In the genomic region with DNA sequence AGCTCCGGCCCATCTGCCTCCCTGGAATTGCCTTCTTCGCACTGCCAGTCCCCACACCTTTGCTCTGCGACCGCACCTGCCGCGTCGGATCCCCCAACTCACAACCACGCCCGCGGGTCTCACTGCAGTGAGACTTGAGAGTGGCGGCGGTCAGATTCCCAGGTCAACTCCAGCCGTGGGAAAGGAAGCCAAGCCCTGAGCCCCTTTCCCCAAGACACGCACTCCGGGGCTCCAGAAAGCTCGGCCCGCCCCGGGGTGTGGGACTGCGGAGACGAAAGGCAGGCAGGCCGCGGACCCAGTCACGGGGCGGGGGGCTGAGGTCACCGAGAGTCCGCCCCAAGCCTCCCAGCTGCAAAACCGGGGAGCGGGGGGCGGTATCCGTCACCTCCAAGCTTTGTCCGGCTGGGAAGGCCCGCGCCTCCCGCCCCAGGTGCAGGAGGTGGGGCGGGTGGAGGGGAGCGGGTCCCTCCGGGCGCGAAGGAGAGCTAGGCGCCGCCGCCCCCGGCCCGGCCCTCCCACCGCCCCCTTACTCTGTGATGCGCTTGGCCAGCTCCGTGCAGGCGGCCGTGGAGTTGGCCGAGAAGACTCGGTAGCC, we compare ENCODE assay signal across 1 cellular context.
TF ChIP-seq lines count a peak whose summit lies in the region.

No MANE protein-coding gene starts in this region.

TF ChIP-seq in HepG2, 621 proteins besides CTCF, POLR2A, EP300 and RAD21 (continues in another document):
- TF ChIP-seq, protein P1, sequence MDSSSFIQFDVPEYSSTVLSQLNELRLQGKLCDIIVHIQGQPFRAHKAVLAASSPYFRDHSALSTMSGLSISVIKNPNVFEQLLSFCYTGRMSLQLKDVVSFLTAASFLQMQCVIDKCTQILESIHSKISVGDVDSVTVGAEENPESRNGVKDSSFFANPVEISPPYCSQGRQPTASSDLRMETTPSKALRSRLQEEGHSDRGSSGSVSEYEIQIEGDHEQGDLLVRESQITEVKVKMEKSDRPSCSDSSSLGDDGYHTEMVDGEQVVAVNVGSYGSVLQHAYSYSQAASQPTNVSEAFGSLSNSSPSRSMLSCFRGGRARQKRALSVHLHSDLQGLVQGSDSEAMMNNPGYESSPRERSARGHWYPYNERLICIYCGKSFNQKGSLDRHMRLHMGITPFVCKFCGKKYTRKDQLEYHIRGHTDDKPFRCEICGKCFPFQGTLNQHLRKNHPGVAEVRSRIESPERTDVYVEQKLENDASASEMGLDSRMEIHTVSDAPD (CRISPR knock-in tag; IDR thresholded peaks at IDR 0.05): no peak
- TF ChIP-seq ZNF235 (CRISPR knock-in tag; IDR thresholded peaks at IDR 0.05; ENCODE audit: borderline replicate concordance): no peak
- no peak; the same call in 1 of the 2 replicates for TF ChIP-seq YEATS2 (CRISPR knock-in tag; IDR thresholded peaks at IDR 0.05; ENCODE audit: borderline replicate concordance)
- TF ChIP-seq ZNF484 (CRISPR knock-in tag; IDR thresholded peaks at IDR 0.05; ENCODE audit: borderline replicate concordance, low read depth): peak; percentile 30; the same call in 1 of the 2 replicates
- peak; percentile 2; the same call in 1 of the 2 replicates for TF ChIP-seq ZNF430 (CRISPR knock-in tag; IDR thresholded peaks at IDR 0.05)
- peak; percentile 32 for TF ChIP-seq RBM39 (IDR thresholded peaks at IDR 0.05; ENCODE audit: low read depth, low read length, poor library complexity, severe bottlenecking)
- TF ChIP-seq ZNF367 (CRISPR knock-in tag; IDR thresholded peaks at IDR 0.05; ENCODE audit: borderline replicate concordance): no peak
- TF ChIP-seq, protein P2, sequence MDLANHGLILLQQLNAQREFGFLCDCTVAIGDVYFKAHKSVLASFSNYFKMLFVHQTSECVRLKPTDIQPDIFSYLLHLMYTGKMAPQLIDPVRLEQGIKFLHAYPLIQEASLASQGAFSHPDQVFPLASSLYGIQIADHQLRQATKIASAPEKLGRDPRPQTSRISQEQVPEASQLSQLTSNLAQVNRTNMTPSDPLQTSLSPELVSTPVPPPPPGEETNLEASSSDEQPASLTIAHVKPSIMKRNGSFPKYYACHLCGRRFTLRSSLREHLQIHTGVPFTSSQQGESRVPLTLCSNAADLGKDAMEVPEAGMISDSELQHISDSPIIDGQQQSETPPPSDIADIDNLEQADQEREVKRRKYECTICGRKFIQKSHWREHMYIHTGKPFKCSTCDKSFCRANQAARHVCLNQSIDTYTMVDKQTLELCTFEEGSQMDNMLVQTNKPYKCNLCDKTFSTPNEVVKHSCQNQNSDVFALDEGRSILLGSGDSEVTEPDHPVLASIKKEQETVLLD (CRISPR knock-in tag; IDR thresholded peaks at IDR 0.05; ENCODE audit: low read depth): peak; percentile 9; the same call in 1 of the 2 replicates
- TF ChIP-seq ZNF629 (CRISPR knock-in tag; conservative IDR thresholded peaks at IDR 0.05): no peak
- peak; percentile 85; the same call in 1 of the 2 replicates for TF ChIP-seq ZNF234 (CRISPR knock-in tag; conservative IDR thresholded peaks at IDR 0.05)
- TF ChIP-seq ZNF10 (CRISPR knock-in tag; IDR thresholded peaks at IDR 0.05; ENCODE audit: borderline replicate concordance, low read depth): no peak
- no peak; the same call in 1 of the 2 replicates for TF ChIP-seq TEAD2 (CRISPR knock-in tag; IDR thresholded peaks at IDR 0.05)
- 0 out of 2 replicates have a peak, but pooled peaks have one; percentile 65 for TF ChIP-seq CENPT (CRISPR knock-in tag; IDR thresholded peaks at IDR 0.05; ENCODE audit: low read depth)
- no peak for TF ChIP-seq MTF1 (CRISPR knock-in tag; IDR thresholded peaks at IDR 0.05)
- TF ChIP-seq AGO2 (optimal IDR thresholded peaks at IDR 0.05; ENCODE audit: low read depth, low read length): no peak
- TF ChIP-seq SPEN (CRISPR knock-in tag; IDR thresholded peaks at IDR 0.05; ENCODE audit: low read depth): no peak
- TF ChIP-seq, protein P3, sequence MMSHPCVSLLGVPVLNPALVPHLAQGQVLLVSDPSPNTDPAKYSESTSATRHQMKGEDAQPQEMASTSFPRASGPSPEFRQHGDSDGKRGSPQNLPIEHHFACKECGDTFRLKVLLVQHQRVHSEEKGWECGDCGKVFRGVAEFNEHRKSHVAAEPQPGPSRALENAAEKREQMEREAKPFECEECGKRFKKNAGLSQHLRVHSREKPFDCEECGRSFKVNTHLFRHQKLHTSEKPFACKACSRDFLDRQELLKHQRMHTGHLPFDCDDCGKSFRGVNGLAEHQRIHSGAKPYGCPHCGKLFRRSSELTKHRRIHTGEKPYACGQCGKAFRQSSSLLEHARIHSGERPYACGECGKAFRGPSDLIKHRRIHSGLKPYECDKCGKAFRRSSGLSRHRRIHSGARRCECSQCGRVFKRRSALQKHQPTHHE (CRISPR knock-in tag; IDR thresholded peaks at IDR 0.05; ENCODE audit: borderline replicate concordance): peak; percentile 39; the same call in 1 of the 2 replicates
- TF ChIP-seq ZNF451 (CRISPR knock-in tag; IDR thresholded peaks at IDR 0.05): peak; percentile 16; the same call in 1 of the 2 replicates
- TF ChIP-seq ATM (IDR thresholded peaks at IDR 0.05; ENCODE audit: borderline replicate concordance): no peak
- no peak for TF ChIP-seq TGIF2 (CRISPR knock-in tag; IDR thresholded peaks at IDR 0.05)
- TF ChIP-seq NFE2L1 (CRISPR knock-in tag; IDR thresholded peaks at IDR 0.05; ENCODE audit: borderline replicate concordance): no peak
- TF ChIP-seq HNRNPH1 (optimal IDR thresholded peaks at IDR 0.05; ENCODE audit: low read depth, low read length): no peak
- TF ChIP-seq, protein P4, sequence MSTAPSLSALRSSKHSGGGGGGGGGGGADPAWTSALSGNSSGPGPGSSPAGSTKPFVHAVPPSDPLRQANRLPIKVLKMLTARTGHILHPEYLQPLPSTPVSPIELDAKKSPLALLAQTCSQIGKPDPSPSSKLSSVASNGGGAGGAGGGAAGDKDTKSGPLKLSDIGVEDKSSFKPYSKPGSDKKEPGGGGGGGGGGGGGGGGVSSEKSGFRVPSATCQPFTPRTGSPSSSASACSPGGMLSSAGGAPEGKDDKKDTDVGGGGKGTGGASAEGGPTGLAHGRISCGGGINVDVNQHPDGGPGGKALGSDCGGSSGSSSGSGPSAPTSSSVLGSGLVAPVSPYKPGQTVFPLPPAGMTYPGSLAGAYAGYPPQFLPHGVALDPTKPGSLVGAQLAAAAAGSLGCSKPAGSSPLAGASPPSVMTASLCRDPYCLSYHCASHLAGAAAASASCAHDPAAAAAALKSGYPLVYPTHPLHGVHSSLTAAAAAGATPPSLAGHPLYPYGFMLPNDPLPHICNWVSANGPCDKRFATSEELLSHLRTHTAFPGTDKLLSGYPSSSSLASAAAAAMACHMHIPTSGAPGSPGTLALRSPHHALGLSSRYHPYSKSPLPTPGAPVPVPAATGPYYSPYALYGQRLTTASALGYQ (CRISPR knock-in tag; IDR thresholded peaks at IDR 0.05): peak; percentile 9; the same call in 1 of the 2 replicates
- TF ChIP-seq ZZZ3 (CRISPR knock-in tag; IDR thresholded peaks at IDR 0.05; ENCODE audit: borderline replicate concordance): peak; percentile 57; the same call in 1 of the 2 replicates
- TF ChIP-seq ZNF510 (CRISPR knock-in tag; IDR thresholded peaks at IDR 0.05; ENCODE audit: low read depth): no peak
- TF ChIP-seq ZNF138 (CRISPR knock-in tag; IDR thresholded peaks at IDR 0.05; ENCODE audit: low read depth): no peak
- TF ChIP-seq CBX1 (IDR thresholded peaks at IDR 0.05; ENCODE audit: low read depth): no peak
- TF ChIP-seq ZNF264 (CRISPR knock-in tag; IDR thresholded peaks at IDR 0.05): no peak
- TF ChIP-seq GTF3A (CRISPR knock-in tag; conservative IDR thresholded peaks at IDR 0.05): no peak
- TF ChIP-seq SNAPC2 (CRISPR knock-in tag; IDR thresholded peaks at IDR 0.05): 0 out of 2 replicates have a peak, but pooled peaks have one; percentile 32
- no peak for TF ChIP-seq KLF11 (CRISPR knock-in tag; IDR thresholded peaks at IDR 0.05)
- TF ChIP-seq ZNF780A (CRISPR knock-in tag; IDR thresholded peaks at IDR 0.05): no peak
- TF ChIP-seq, protein P5, sequence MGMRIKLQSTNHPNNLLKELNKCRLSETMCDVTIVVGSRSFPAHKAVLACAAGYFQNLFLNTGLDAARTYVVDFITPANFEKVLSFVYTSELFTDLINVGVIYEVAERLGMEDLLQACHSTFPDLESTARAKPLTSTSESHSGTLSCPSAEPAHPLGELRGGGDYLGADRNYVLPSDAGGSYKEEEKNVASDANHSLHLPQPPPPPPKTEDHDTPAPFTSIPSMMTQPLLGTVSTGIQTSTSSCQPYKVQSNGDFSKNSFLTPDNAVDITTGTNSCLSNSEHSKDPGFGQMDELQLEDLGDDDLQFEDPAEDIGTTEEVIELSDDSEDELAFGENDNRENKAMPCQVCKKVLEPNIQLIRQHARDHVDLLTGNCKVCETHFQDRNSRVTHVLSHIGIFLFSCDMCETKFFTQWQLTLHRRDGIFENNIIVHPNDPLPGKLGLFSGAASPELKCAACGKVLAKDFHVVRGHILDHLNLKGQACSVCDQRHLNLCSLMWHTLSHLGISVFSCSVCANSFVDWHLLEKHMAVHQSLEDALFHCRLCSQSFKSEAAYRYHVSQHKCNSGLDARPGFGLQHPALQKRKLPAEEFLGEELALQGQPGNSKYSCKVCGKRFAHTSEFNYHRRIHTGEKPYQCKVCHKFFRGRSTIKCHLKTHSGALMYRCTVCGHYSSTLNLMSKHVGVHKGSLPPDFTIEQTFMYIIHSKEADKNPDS (CRISPR knock-in tag; IDR thresholded peaks at IDR 0.05): no peak
- 0 out of 2 replicates have a peak, but pooled peaks have one; percentile 31 for TF ChIP-seq ZBTB20 (CRISPR knock-in tag; IDR thresholded peaks at IDR 0.05; ENCODE audit: borderline replicate concordance, low read depth)
- TF ChIP-seq SRSF1 (optimal IDR thresholded peaks at IDR 0.05; ENCODE audit: low read depth, low read length): peak; percentile 44
- TF ChIP-seq, protein P6, sequence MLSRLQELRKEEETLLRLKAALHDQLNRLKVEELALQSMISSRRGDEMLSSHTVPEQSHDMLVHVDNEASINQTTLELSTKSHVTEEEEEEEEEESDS (CRISPR knock-in tag; IDR thresholded peaks at IDR 0.05; ENCODE audit: borderline replicate concordance): no peak
- TF ChIP-seq ZBTB8A (CRISPR knock-in tag; IDR thresholded peaks at IDR 0.05; ENCODE audit: borderline replicate concordance, low read depth): no peak
- TF ChIP-seq, protein P7, sequence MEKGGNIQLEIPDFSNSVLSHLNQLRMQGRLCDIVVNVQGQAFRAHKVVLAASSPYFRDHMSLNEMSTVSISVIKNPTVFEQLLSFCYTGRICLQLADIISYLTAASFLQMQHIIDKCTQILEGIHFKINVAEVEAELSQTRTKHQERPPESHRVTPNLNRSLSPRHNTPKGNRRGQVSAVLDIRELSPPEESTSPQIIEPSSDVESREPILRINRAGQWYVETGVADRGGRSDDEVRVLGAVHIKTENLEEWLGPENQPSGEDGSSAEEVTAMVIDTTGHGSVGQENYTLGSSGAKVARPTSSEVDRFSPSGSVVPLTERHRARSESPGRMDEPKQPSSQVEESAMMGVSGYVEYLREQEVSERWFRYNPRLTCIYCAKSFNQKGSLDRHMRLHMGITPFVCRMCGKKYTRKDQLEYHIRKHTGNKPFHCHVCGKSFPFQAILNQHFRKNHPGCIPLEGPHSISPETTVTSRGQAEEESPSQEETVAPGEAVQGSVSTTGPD (CRISPR knock-in tag; IDR thresholded peaks at IDR 0.05): peak; percentile 24; the same call in 1 of the 2 replicates
- TF ChIP-seq GZF1 (CRISPR knock-in tag; IDR thresholded peaks at IDR 0.05): no peak; the same call in 1 of the 2 replicates
- TF ChIP-seq ZNF558 (CRISPR knock-in tag; IDR thresholded peaks at IDR 0.05; ENCODE audit: borderline replicate concordance): no peak
- no peak for TF ChIP-seq ZBTB38 (CRISPR knock-in tag; IDR thresholded peaks at IDR 0.05)
- peak; percentile 35; the same call in 1 of the 2 replicates for TF ChIP-seq KLF9 (CRISPR knock-in tag; IDR thresholded peaks at IDR 0.05; ENCODE audit: low read depth)
- no peak for TF ChIP-seq POLR2AphosphoS2 (IDR thresholded peaks at IDR 0.05; ENCODE audit: low read depth, low read length)
- TF ChIP-seq, protein P8, sequence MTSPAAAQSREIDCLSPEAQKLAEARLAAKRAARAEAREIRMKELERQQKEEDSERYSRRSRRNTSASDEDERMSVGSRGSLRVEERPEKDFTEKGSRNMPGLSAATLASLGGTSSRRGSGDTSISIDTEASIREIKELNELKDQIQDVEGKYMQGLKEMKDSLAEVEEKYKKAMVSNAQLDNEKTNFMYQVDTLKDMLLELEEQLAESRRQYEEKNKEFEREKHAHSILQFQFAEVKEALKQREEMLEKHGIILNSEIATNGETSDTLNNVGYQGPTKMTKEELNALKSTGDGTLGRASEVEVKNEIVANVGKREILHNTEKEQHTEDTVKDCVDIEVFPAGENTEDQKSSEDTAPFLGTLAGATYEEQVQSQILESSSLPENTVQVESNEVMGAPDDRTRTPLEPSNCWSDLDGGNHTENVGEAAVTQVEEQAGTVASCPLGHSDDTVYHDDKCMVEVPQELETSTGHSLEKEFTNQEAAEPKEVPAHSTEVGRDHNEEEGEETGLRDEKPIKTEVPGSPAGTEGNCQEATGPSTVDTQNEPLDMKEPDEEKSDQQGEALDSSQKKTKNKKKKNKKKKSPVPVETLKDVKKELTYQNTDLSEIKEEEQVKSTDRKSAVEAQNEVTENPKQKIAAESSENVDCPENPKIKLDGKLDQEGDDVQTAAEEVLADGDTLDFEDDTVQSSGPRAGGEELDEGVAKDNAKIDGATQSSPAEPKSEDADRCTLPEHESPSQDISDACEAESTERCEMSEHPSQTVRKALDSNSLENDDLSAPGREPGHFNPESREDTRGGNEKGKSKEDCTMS (CRISPR knock-in tag; conservative IDR thresholded peaks at IDR 0.05): no peak
- TF ChIP-seq, protein P9, sequence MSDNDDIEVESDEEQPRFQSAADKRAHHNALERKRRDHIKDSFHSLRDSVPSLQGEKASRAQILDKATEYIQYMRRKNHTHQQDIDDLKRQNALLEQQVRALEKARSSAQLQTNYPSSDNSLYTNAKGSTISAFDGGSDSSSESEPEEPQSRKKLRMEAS (IDR thresholded peaks at IDR 0.05): peak; percentile 31; the same call in 1 of the 2 replicates
- no peak for TF ChIP-seq TSC22D2 (CRISPR knock-in tag; IDR thresholded peaks at IDR 0.05; ENCODE audit: borderline replicate concordance)
- no peak for TF ChIP-seq PRMT3 (CRISPR knock-in tag; IDR thresholded peaks at IDR 0.05; ENCODE audit: borderline replicate concordance, low read depth)
- no peak for TF ChIP-seq ELF3 (CRISPR knock-in tag; IDR thresholded peaks at IDR 0.05)
- peak; percentile 18; the same call in 1 of the 2 replicates for TF ChIP-seq SRY (CRISPR knock-in tag; IDR thresholded peaks at IDR 0.05)
- TF ChIP-seq CBX5 (CRISPR knock-in tag; IDR thresholded peaks at IDR 0.05; ENCODE audit: borderline replicate concordance): no peak
- TF ChIP-seq, protein P10, sequence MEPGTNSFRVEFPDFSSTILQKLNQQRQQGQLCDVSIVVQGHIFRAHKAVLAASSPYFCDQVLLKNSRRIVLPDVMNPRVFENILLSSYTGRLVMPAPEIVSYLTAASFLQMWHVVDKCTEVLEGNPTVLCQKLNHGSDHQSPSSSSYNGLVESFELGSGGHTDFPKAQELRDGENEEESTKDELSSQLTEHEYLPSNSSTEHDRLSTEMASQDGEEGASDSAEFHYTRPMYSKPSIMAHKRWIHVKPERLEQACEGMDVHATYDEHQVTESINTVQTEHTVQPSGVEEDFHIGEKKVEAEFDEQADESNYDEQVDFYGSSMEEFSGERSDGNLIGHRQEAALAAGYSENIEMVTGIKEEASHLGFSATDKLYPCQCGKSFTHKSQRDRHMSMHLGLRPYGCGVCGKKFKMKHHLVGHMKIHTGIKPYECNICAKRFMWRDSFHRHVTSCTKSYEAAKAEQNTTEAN (CRISPR knock-in tag; conservative IDR thresholded peaks at IDR 0.05): 0 out of 2 replicates have a peak, but pooled peaks have one; percentile 28
- TF ChIP-seq ZNF768 (CRISPR knock-in tag; IDR thresholded peaks at IDR 0.05): peak; percentile 23; the same call in 1 of the 2 replicates
- no peak for TF ChIP-seq SIN3B (IDR thresholded peaks at IDR 0.05; ENCODE audit: low read length)
- TF ChIP-seq ZMYM2 (CRISPR knock-in tag; IDR thresholded peaks at IDR 0.05): peak; percentile 6; the same call in 1 of the 2 replicates
- TF ChIP-seq ZFP82 (CRISPR knock-in tag; IDR thresholded peaks at IDR 0.05; ENCODE audit: borderline replicate concordance): peak; percentile 93
